8 cellular contexts compared by ENCODE assay signal in the genomic region with DNA sequence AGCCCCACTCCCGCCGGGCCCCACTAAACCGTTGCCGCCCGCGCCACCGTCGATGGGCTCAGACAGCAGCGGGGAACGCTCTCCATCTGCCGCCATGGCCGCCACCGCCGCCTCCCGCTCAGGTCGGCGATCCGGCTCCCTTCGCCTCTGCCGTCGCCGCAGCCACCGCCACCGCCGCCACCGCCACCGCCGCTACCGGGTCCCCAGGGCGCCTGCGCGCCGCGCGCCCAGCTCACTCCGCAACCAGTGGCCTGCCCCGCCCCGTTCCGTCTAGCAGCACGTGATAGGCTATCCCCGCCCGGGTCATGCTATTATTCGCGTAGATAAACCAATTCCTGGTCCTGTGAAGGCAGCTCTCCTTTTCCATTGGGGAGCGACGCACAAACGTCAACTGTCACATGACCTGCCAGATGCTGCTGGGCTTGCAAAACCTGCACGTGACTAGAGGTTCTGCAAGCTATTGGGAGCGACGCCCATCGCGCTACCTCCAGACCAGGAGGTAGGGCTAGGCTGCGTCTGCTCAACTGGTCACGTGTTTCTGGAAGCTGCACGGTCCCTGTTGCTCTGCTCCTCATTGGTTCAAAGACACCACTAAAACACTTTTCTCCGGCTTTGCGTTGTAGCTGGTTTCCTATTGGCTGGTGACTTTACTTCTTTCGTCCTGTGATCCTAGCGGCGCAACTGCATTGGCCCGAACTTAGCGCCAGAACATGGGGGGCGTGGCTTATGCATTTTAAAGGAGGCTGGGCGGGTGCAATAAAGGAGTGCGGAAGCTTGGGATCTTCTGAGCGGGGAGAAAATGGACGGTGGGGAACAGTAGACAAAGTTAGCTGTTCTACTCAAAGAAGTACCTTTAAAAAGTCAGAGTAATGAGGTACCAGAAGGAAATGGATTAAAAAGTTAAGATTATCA.
DNase-seq lines count a peak whose midpoint lies in the region; ATAC-seq and TF ChIP-seq lines count a peak whose summit lies in the region.

PIP4P1 (minus strand) TSS at position 205 of the 912 bp plus-strand sequence; CDS start at position 96, 109 bp downstream.

- TF ChIP-seq CTCF in AG09319 (IDR thresholded peaks at IDR 0.05; ENCODE audit: low read depth, low read length): no peak

- ATAC-seq in GM19035 (IDR thresholded peaks at IDR 0.05; ENCODE audit: unreplicated experiment) (peak; percentile 93), HG03354 (IDR thresholded peaks at IDR 0.05; ENCODE audit: poor library complexity, severe bottlenecking, unreplicated experiment) (peak; percentile 94)
- ATAC-seq in activated CD4-positive, CD25-positive, alpha-beta regulatory T cell treated with anti-CD3 and anti-CD28 coated beads, Interleukin-2, amount 50 U/mL, for 24 hours: peak; percentile 96 to 97

- peak; percentile 100 for DNase-seq in AG09319 (ENCODE audit: extremely low read depth, low read depth)
- DNase-seq in NCI-H446 treated with DMSO at 0.1 percent for 48 hours (lab: John Stamatoyannopoulos, UW): peak; percentile 100
- peak; percentile 100 for DNase-seq in cerebellar cortex (ENCODE audit: low spot score)
- peak; percentile 100 for DNase-seq in iris pigment epithelial cell (ENCODE audit: low read depth)
- DNase-seq in stimulated activated CD4-positive, alpha-beta T cell treated with anti-CD3 and anti-CD28 coated beads, Interleukin-12 subunit alpha, Interleukin-12 subunit beta, amount 100 ng/mL, for 24 hours (ENCODE audit: low read depth in 2 of 2): peak; percentile 97

Comparison
In these comparisons a context has a peak if more than half of its experiments do, and no peak if none do; other contexts are left out.
1. Peak in every context shown above with its lines: DNase-seq and ATAC-seq.